In genomic region chr17:47208744-47209488, GRCh38 we compare ENCODE assay signal across 1 cellular context.
TF ChIP-seq lines count a peak whose summit lies in the region.

TSS of gene MYL4 (plus strand) at chr17:47209348. CDS start at chr17:47209423, 75 bp downstream.

TF ChIP-seq in K562, 482 proteins besides CTCF, POLR2A, EP300 and RAD21 (continued from another document and continues in another):
- TF ChIP-seq NCOA4 (IDR thresholded peaks at IDR 0.05; ENCODE audit: partially characterized antibody) (no peak), TBL1XR1 (IDR thresholded peaks at IDR 0.05; ENCODE audit: low read length in 2 of 2) (no peak), GTF2B (IDR thresholded peaks at IDR 0.05; ENCODE audit: extremely low read depth, insufficient read length) (no peak), CXXC5 (CRISPR knock-in tag; IDR thresholded peaks at IDR 0.05) (peak; percentile 41; the same call in 1 of the 2 replicates), NFE2 (IDR thresholded peaks at IDR 0.05; ENCODE audit: low read depth) (no peak), MAX (CRISPR knock-in tag; IDR thresholded peaks at IDR 0.05) (no peak), CUX1 (CRISPR knock-in tag; IDR thresholded peaks at IDR 0.05) (0 out of 2 replicates have a peak, but pooled peaks have one; percentile 47), SREBF1 (IDR thresholded peaks at IDR 0.05; ENCODE audit: borderline replicate concordance, low read depth, low read length) (no peak), ETV5 (CRISPR knock-in tag; IDR thresholded peaks at IDR 0.05; ENCODE audit: low read depth) (no peak), C11orf30 (IDR thresholded peaks at IDR 0.05; ENCODE audit: low read depth) (no peak), HBP1 (CRISPR knock-in tag; IDR thresholded peaks at IDR 0.05) (no peak), ZNF589 (CRISPR knock-in tag; IDR thresholded peaks at IDR 0.05; ENCODE audit: low read depth) (peak; percentile 72; the same call in 1 of the 2 replicates), ZNF586 (CRISPR knock-in tag; conservative IDR thresholded peaks at IDR 0.05) (no peak), SIN3B (IDR thresholded peaks at IDR 0.05; ENCODE audit: low read depth) (no peak), RBM25 (IDR thresholded peaks at IDR 0.05; ENCODE audit: low read depth, low read length, severe bottlenecking) (no peak), CC2D1A (IDR thresholded peaks at IDR 0.05) (no peak), TEAD1 (CRISPR knock-in tag; IDR thresholded peaks at IDR 0.05) (no peak; a peak in 1 of 4 replicates), ZNF274 (IDR thresholded peaks at IDR 0.05; ENCODE audit: borderline replicate concordance, low read depth, low read length) (no peak), ZNF165 (CRISPR knock-in tag; IDR thresholded peaks at IDR 0.05; ENCODE audit: borderline replicate concordance) (no peak), CAMTA2 (CRISPR knock-in tag; conservative IDR thresholded peaks at IDR 0.05) (no peak), KDM5B (IDR thresholded peaks at IDR 0.05; ENCODE audit: insufficient replicate concordance, low read depth, low read length) (peak; percentile 55), FOXA3 (CRISPR knock-in tag; conservative IDR thresholded peaks at IDR 0.05 in 1 of 2, IDR thresholded peaks at IDR 0.05 in 1 of 2) (no peak), RAD51 (IDR thresholded peaks at IDR 0.05; ENCODE audit: borderline replicate concordance, low read depth) (no peak), ZNF239 (CRISPR knock-in tag; IDR thresholded peaks at IDR 0.05) (no peak), ZFP1 (CRISPR knock-in tag; IDR thresholded peaks at IDR 0.05) (no peak), SMAD3 (CRISPR knock-in tag; conservative IDR thresholded peaks at IDR 0.05) (0 out of 2 replicates have a peak, but pooled peaks have one; percentile 16), CBX1 (IDR thresholded peaks at IDR 0.05; ENCODE audit: low read depth) (no peak), HNRNPL (IDR thresholded peaks at IDR 0.05; ENCODE audit: low read depth, low read length) (no peak), ZNF316 (IDR thresholded peaks at IDR 0.05) (no peak), ZNF282 (CRISPR knock-in tag; IDR thresholded peaks at IDR 0.05) (no peak), BACH1 (tag; IDR thresholded peaks at IDR 0.05) (no peak), HDGF (IDR thresholded peaks at IDR 0.05) (no peak), ZNF655 (CRISPR knock-in tag; IDR thresholded peaks at IDR 0.05) (no peak), EP400 (IDR thresholded peaks at IDR 0.05) (peak; percentile 50), TAL1 (IDR thresholded peaks at IDR 0.05) (peak; percentile 31; the same call in 1 of the 2 replicates), NR2C1 (IDR thresholded peaks at IDR 0.05) (no peak), NR2C1 (tag; IDR thresholded peaks at IDR 0.05) (peak; percentile 35; the same call in 1 of the 2 replicates), RNF219 (CRISPR knock-in tag; IDR thresholded peaks at IDR 0.05) (no peak), KDM2B (CRISPR knock-in tag; IDR thresholded peaks at IDR 0.05) (no peak), ASH1L (IDR thresholded peaks at IDR 0.05; ENCODE audit: borderline replicate concordance, low read depth, partially characterized antibody) (no peak), TARDBP (IDR thresholded peaks at IDR 0.05) (no peak), OTX1 (CRISPR knock-in tag; IDR thresholded peaks at IDR 0.05) (no peak), RBBP5 (IDR thresholded peaks at IDR 0.05; ENCODE audit: borderline replicate concordance, insufficient read depth, low read length, poor library complexity, severe bottlenecking) (no peak), STAT5B (CRISPR knock-in tag; IDR thresholded peaks at IDR 0.05) (no peak), CREB3 (tag; conservative IDR thresholded peaks at IDR 0.05; ENCODE audit: low read depth) (0 out of 2 replicates have a peak, but pooled peaks have one; percentile 45), ZNF212 (CRISPR knock-in tag; IDR thresholded peaks at IDR 0.05) (no peak), ZBTB7A (IDR thresholded peaks at IDR 0.05; ENCODE audit: borderline replicate concordance, control insufficient read depth, low read depth, low read length) (peak; percentile 60), NFIX (CRISPR knock-in tag; IDR thresholded peaks at IDR 0.05; ENCODE audit: low read depth) (no peak), SMAD2 (IDR thresholded peaks at IDR 0.05; ENCODE audit: low read depth, low read length) (no peak), RB1 (IDR thresholded peaks at IDR 0.05; ENCODE audit: low read depth) (no peak), KLF1 (tag; IDR thresholded peaks at IDR 0.05) (no peak), ZBTB17 (CRISPR knock-in tag; IDR thresholded peaks at IDR 0.05) (peak; percentile 40; the same call in 1 of the 2 replicates), HSF4 (CRISPR knock-in tag; IDR thresholded peaks at IDR 0.05; ENCODE audit: borderline replicate concordance) (no peak), ZC3H11A (IDR thresholded peaks at IDR 0.05; ENCODE audit: low read depth, low read length) (no peak), PHB2 (IDR thresholded peaks at IDR 0.05; ENCODE audit: low read depth) (no peak), KLF16 (IDR thresholded peaks at IDR 0.05) (no peak), MCM5 (IDR thresholded peaks at IDR 0.05; ENCODE audit: low read depth) (no peak), SMAD4 (CRISPR knock-in tag; conservative IDR thresholded peaks at IDR 0.05) (peak; percentile 51; the same call in 1 of the 2 replicates), TGIF2 (CRISPR knock-in tag; IDR thresholded peaks at IDR 0.05) (0 out of 2 replicates have a peak, but pooled peaks have one; percentile 15), PHF8 (IDR thresholded peaks at IDR 0.05; ENCODE audit: borderline replicate concordance, low read length) (peak; percentile 42; the same call in 1 of the 2 replicates), ATF6 (CRISPR knock-in tag; IDR thresholded peaks at IDR 0.05) (no peak), ZNF398 (CRISPR knock-in tag; IDR thresholded peaks at IDR 0.05) (no peak)
